8 cellular contexts compared by ENCODE assay signal in the genomic region with DNA sequence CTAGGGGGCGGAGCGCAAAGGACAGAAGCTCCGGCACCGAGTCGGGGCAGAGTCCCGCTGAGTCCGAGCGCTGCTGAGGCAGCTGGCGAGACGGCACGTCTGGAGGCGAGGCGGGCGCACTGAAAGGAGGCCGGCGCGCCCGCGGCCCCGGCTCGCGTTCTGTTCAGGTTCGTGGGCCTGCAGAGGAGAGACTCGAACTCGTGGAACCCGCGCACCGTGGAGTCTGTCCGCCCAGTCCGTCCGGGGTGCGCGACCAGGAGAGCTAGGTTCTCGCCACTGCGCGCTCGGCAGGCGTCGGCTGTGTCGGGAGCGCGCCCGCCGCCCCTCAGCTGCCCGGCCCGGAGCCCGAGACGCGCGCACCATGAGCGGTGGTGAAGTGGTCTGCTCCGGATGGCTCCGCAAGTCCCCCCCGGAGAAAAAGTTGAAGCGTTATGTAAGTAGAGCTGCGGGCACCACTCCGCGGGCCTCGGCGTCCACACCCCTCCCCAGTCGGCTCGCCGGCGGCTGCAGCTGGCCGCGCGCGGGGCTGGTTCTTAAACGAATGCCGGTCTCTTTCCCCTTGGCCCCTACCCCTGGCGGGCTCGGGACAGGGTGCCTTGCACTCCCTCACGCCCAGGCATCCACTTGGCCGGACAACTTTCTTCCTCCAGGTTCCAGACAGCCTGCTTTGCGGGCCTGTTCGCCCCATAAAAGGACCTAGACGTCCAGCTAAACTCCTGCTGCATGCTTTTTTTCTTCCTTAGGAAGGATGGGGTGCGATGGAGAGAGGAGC. TPM values are rescaled to one million over a fixed set of nuclear protein-coding genes. Genes with fewer than 3 reads are reported as not detected.
DNase-seq lines count a peak whose midpoint lies in the region; ATAC-seq and TF ChIP-seq lines count a peak whose summit lies in the region.

A gene (plus strand): TSS at position 49 of the 772 bp plus-strand sequence. CDS start 313 bp downstream, at position 362.

- DNase-seq in NCI-H2081 (lab: John Stamatoyannopoulos, UW), result peak; percentile 14 to 61
- no peak for DNase-seq in NCI-H2081 treated with DMSO at 0.1 percent for 48 hours (lab: John Stamatoyannopoulos, UW)
- DNase-seq in central memory CD8-positive, alpha-beta T cell (ENCODE audit: low spot score in 2 of 2), result no peak
- DNase-seq in kidney epithelial cell (ENCODE audit: low read depth), result no peak
- peak; percentile 24 to 50 for DNase-seq in stimulated activated CD4-positive, alpha-beta T cell treated with anti-CD3 and anti-CD28 coated beads, Interleukin-2, amount 100 ng/mL, for 24 hours

- H3K4me3 Mint-ChIP-seq in central memory CD8-positive, alpha-beta T cell, result peak within 1 kb of the TSS; percentile 69

- peak within 1 kb of the TSS; percentile 57 for H3K4me3 ChIP-seq in kidney epithelial cell (ENCODE audit: low read depth, low read length)

- ATAC-seq in GM21360 (IDR thresholded peaks at IDR 0.05; ENCODE audit: unreplicated experiment) (peak; percentile 75), HG03565 (IDR thresholded peaks at IDR 0.05; ENCODE audit: unreplicated experiment) (peak; percentile 72)
- no peak for ATAC-seq in central memory CD8-positive, alpha-beta T cell (replicated peaks; ENCODE audit: extremely low read depth, poor library complexity, severe bottlenecking)

- H3K36me3 Mint-ChIP-seq in central memory CD8-positive, alpha-beta T cell (ENCODE audit: insufficient read depth), result no peaks in the 10 kb centered on the region

- no peaks in the 10 kb centered on the region for H3K36me3 ChIP-seq in kidney epithelial cell (ENCODE audit: control insufficient read depth, insufficient read depth, low read length)

- no peaks in the 10 kb centered on the region for H3K9me3 Mint-ChIP-seq in central memory CD8-positive, alpha-beta T cell

- peaks cover 6% of the 10 kb centered on the region for H3K4me1 Mint-ChIP-seq in central memory CD8-positive, alpha-beta T cell

- TF ChIP-seq CTCF in kidney epithelial cell (IDR thresholded peaks at IDR 0.05; ENCODE audit: insufficient read depth, low read length, poor library complexity, severe bottlenecking), result no peak

- H3K27ac Mint-ChIP-seq in central memory CD8-positive, alpha-beta T cell (ENCODE audit: low read depth), result no peak within 1 kb of the TSS

- peaks cover 60% of the 10 kb centered on the region for H3K27me3 Mint-ChIP-seq in central memory CD8-positive, alpha-beta T cell

- H3K27me3 ChIP-seq in kidney epithelial cell (ENCODE audit: control insufficient read depth, insufficient read depth, low read length), result no peaks in the 10 kb centered on the region

- TF ChIP-seq POLR2A in Raji (IDR thresholded peaks at IDR 0.05; ENCODE audit: insufficient read depth, low read depth, low read length), result peak; percentile 77

RNA-seq across cellular contexts. Expression of the gene that starts here (rescaled TPM):
- 14.9 and 17.2 TPM in 2 replicates for total RNA-seq in kidney epithelial cell

Comparison
In these comparisons a context has a peak if more than half of its experiments do, and no peak if none do; other contexts are left out.
1. DNase-seq: peak in NCI-H2081 (2 of 2) and stimulated activated CD4-positive, alpha-beta T cell treated with anti-CD3 and anti-CD28 coated beads, Interleukin-2, amount 100 ng/mL, for 24 hours (2 of 2); none in NCI-H2081 treated with DMSO at 0.1 percent for 48 hours (single experiment), central memory CD8-positive, alpha-beta T cell (0 of 2) and kidney epithelial cell (single experiment).